ENCODE assay signal across 30 cellular contexts in genomic region chr2:219624565-219624964, GRCh38. TPM values are rescaled to one million over a fixed set of nuclear protein-coding genes. Genes with fewer than 3 reads are reported as not detected.
"Had no signal": no experiment of that assay in that cellular context is flagged by ENCODE, and none has a peak within 500 bp of the region (broad histone marks: within the 10 kb centered on the region; RNA-seq: fewer than 3 reads in every experiment).

No MANE protein-coding gene starts in this region.

- H3K27me3 ChIP-seq: adrenal gland, cardiac muscle cell, thyroid gland, upper lobe of right lung had no signal

- ATAC-seq: activated naive CD4-positive, alpha-beta T cell treated with anti-CD3 and anti-CD28 coated beads, Interleukin-2, amount 50 U/mL, for 72 hours; left lung; mucosa of descending colon; naive thymus-derived CD4-positive, alpha-beta T cell; sciatic nerve; stimulated activated naive B cell treated with anti-CD40 and anti-IgM and Interleukin-4, amounts not matched to agents 10 μg/mL and 1 μg/mL and 100 μg/mL, for 72 hours; upper lobe of right lung had no signal

- H3K4me3 ChIP-seq: adrenal gland, cardiac muscle cell, left lung, mucosa of descending colon, neural progenitor cell, stomach, thyroid gland, upper lobe of right lung had no signal

- FAIRE-seq: endothelial cell of umbilical vein, small intestine had no signal

- H3K27ac ChIP-seq: adrenal gland, cardiac muscle cell, left lung, neural progenitor cell, stomach, thyroid gland, upper lobe of right lung had no signal

- H2AFZ ChIP-seq: neural progenitor cell had no signal

- H3K4me2 ChIP-seq: neural progenitor cell had no signal

- H3K4me1 ChIP-seq: upper lobe of right lung had no signal

- H3K9me3 ChIP-seq: adrenal gland, left lung, mucosa of descending colon, stomach, thyroid gland, upper lobe of right lung had no signal

- DNase-seq: activated CD4-positive, alpha-beta memory T cell treated with anti-CD3 and anti-CD28 coated beads for 36 hours; activated CD4-positive, alpha-beta T cell treated with anti-CD3 and anti-CD28 coated beads, Interleukin-2, amount 10 ng/mL, durations not matched to agents 24 days and 14 days; activated CD4-positive, CD25-positive, alpha-beta regulatory T cell treated with anti-CD3 and anti-CD28 coated beads, Interleukin-2, amount 50 U/mL, for 72 hours; activated CD8-positive, alpha-beta memory T cell treated with anti-CD3 and anti-CD28 coated beads, Interleukin-2, amount 50 U/mL, for 4 hours; activated naive CD4-positive, alpha-beta T cell; activated T-cell treated with anti-CD3 and anti-CD28 coated beads, Interleukin-2, amount 50 U/mL, for 24 hours; aorta; foreskin fibroblast; kidney glomerular epithelial cell; mucosa of descending colon; naive thymus-derived CD4-positive, alpha-beta T cell; occipital lobe; small intestine; stimulated activated CD4-positive, alpha-beta T cell treated with anti-CD3 and anti-CD28 coated beads, Interleukin-1b, Interleukin-23, amount 100 ng/mL, for 48 hours; stimulated activated CD4-positive, alpha-beta T cell treated with anti-CD3 and anti-CD28 coated beads, Interleukin-4, amount 100 ng/mL, for 4 hours; stimulated activated CD8-positive, alpha-beta memory T cell treated with anti-CD3 and anti-CD28 coated beads, Interleukin-4, amount 100 ng/mL, for 48 hours; stimulated activated naive B cell treated with anti-CD40 and anti-IgM and Interleukin-4, amounts not matched to agents 10 μg/mL and 1 μg/mL and 100 μg/mL, for 72 hours; stomach; T-helper 2 cell; thyroid gland; upper lobe of right lung had no signal

- H3K36me3 ChIP-seq: adrenal gland, cardiac muscle cell, left lung, neural progenitor cell, stomach, thyroid gland, upper lobe of right lung had no signal

RNA-seq across cellular contexts. Expression of gene SLC4A3, which starts 2.9 kb away (rescaled TPM):
- total RNA-seq: activated CD4-positive, alpha-beta memory T cell treated with anti-CD3 and anti-CD28 coated beads for 36 hours; activated naive CD4-positive, alpha-beta T cell treated with anti-CD3 and anti-CD28 coated beads, Interleukin-2, amount 50 U/mL, for 72 hours had no signal

RNA-seq across cellular contexts. Expression of gene INHA, which starts 52.5 kb away (rescaled TPM):
- total RNA-seq: activated CD4-positive, alpha-beta memory T cell treated with anti-CD3 and anti-CD28 coated beads for 36 hours; activated CD4-positive, alpha-beta T cell treated with anti-CD3 and anti-CD28 coated beads, Interleukin-2, amount 10 ng/mL, durations not matched to agents 24 days and 14 days; activated CD8-positive, alpha-beta memory T cell treated with anti-CD3 and anti-CD28 coated beads for 36 hours; endothelial cell of umbilical vein; lung microvascular endothelial cell; occipital lobe had no signal
